8 cellular contexts compared by ENCODE assay signal in genomic region chr12:6567824-6568617, GRCh38. TPM values are rescaled to one million over a fixed set of nuclear protein-coding genes. Genes with fewer than 3 reads are reported as not detected.
A peak's percentile ranks its signal among the peaks of the same experiment; 100 is the strongest.
DNase-seq lines count a peak whose midpoint lies in the region; ATAC-seq, FAIRE-seq and TF ChIP-seq lines count a peak whose summit lies in the region.

TSS of gene NOP2 (minus strand) at chr12:6568291. CDS start at chr12:6567918, 373 bp downstream.

- peak within 1 kb of the TSS; percentile 98 for H3K27ac Mint-ChIP-seq in T-helper 2 cell treated with Interferon-gamma antibody and Interleukin-4, amounts not matched to agents 5 μg/mL and 100 μg/mL, for 36 hours

- TF ChIP-seq POLR2A in GM12892 (IDR thresholded peaks at IDR 0.05; ENCODE audit: low read depth, low read length) (peak; percentile 96), uterus (IDR thresholded peaks at IDR 0.05) (peak; percentile 44 to 70)

- H3K27me3 Mint-ChIP-seq in T-helper 2 cell treated with Interferon-gamma antibody and Interleukin-4, amounts not matched to agents 5 μg/mL and 100 μg/mL, for 36 hours (ENCODE audit: low read depth), result no peaks in the 10 kb centered on the region

- H3K4me1 ChIP-seq in right cardiac atrium (ENCODE audit: control insufficient read depth, insufficient read depth, low read length), result no peaks in the 10 kb centered on the region
- no peaks in the 10 kb centered on the region for H3K4me1 ChIP-seq in uterus

- H3K36me3 Mint-ChIP-seq in T-helper 2 cell treated with Interferon-gamma antibody and Interleukin-4, amounts not matched to agents 5 μg/mL and 100 μg/mL, for 36 hours (ENCODE audit: low read depth), result peaks cover 61% of the 10 kb centered on the region

- H3K9me3 Mint-ChIP-seq in T-helper 2 cell treated with Interferon-gamma antibody and Interleukin-4, amounts not matched to agents 5 μg/mL and 100 μg/mL, for 36 hours, result no peaks in the 10 kb centered on the region

- TF ChIP-seq CTCF in uterus (IDR thresholded peaks at IDR 0.05), result peak in 1 of 4 experiments; percentile 7

- FAIRE-seq in GM12892 (lab: Jason Lieb, UNC), result peak; percentile 96

- under 1% methylated on average over 71 of the region's 71 CpGs for WGBS in right cardiac atrium

- H3K36me3 ChIP-seq in uterus, result no peaks in the 10 kb centered on the region

- intact Hi-C loops in right cardiac atrium (cut with DNase I) (no loop called here), uterus (cut with DNase I; ENCODE audit: low total_unique reads) (no loop called here)

- peaks cover 22% of the 10 kb centered on the region for H3K4me1 Mint-ChIP-seq in T-helper 2 cell treated with Interferon-gamma antibody and Interleukin-4, amounts not matched to agents 5 μg/mL and 100 μg/mL, for 36 hours (ENCODE audit: low read depth)

- peak within 1 kb of the TSS; percentile 53 for H3K4me3 ChIP-seq in right cardiac atrium (ENCODE audit: low read length)
- peak within 1 kb of the TSS; percentile 63 to 78 for H3K4me3 ChIP-seq in uterus

- peak within 1 kb of the TSS; percentile 86 for H3K27ac ChIP-seq in angular gyrus (ENCODE audit: low read depth, low read length)
- H3K27ac ChIP-seq in right cardiac atrium (ENCODE audit: low read length), result peak within 1 kb of the TSS; percentile 61
- peak within 1 kb of the TSS; percentile 79 to 84 for H3K27ac ChIP-seq in uterus

- ATAC-seq in HG02884 (IDR thresholded peaks at IDR 0.05; ENCODE audit: unreplicated experiment), result peak; percentile 87
- ATAC-seq in right cardiac atrium, result peak; percentile 96

- no peaks in the 10 kb centered on the region for H3K9me3 ChIP-seq in right cardiac atrium (ENCODE audit: control insufficient read depth, low read length)
- H3K9me3 ChIP-seq in uterus, result no peaks in the 10 kb centered on the region

- H3K27me3 ChIP-seq in right cardiac atrium (ENCODE audit: control insufficient read depth, insufficient read depth), result no peaks in the 10 kb centered on the region
- no peaks in the 10 kb centered on the region for H3K27me3 ChIP-seq in uterus

- peak within 1 kb of the TSS; percentile 98 for H3K4me3 Mint-ChIP-seq in T-helper 2 cell treated with Interferon-gamma antibody and Interleukin-4, amounts not matched to agents 5 μg/mL and 100 μg/mL, for 36 hours

- DNase-seq in GM12892 (ENCODE audit: insufficient read length) (peak; percentile 98), NCI-H1930 (lab: John Stamatoyannopoulos, UW) (peak; percentile 91 to 92), right cardiac atrium (peak; percentile 94 to 97 (median 97)), putamen (ENCODE audit: low spot score) (peak; percentile 89), uterus (peak; percentile 85 to 91)
- DNase-seq in T-helper 2 cell treated with Interferon-gamma antibody and Interleukin-4, amounts not matched to agents 5 μg/mL and 100 μg/mL, for 36 hours (ENCODE audit: low spot score), result peak; percentile 90

RNA-seq across cellular contexts. Expression of gene NOP2, which starts in this region (rescaled TPM):
- 60.0 TPM for polyA plus RNA-seq in GM12892 (2012; ENCODE audit: missing spikeins)
- total RNA-seq in right cardiac atrium (10 to 100 TPM; 15.1 to 27.5 (median 16.5) TPM), uterus (10 to 100 TPM in 2 of 4 donors, 1 to 10 TPM in 2; 4.1 to 47.6 (median 10.1) TPM)
- polyA plus RNA-seq in right cardiac atrium, result 9.6 TPM

Comparison
In these comparisons a context has a peak if more than half of its experiments do, and no peak if none do; other contexts are left out.
1. Peak in every context shown above with its lines: DNase-seq, ATAC-seq, H3K4me3 ChIP-seq and H3K27ac ChIP-seq.